Comparison of ENCODE assay signal across 8 cellular contexts in the genomic region with DNA sequence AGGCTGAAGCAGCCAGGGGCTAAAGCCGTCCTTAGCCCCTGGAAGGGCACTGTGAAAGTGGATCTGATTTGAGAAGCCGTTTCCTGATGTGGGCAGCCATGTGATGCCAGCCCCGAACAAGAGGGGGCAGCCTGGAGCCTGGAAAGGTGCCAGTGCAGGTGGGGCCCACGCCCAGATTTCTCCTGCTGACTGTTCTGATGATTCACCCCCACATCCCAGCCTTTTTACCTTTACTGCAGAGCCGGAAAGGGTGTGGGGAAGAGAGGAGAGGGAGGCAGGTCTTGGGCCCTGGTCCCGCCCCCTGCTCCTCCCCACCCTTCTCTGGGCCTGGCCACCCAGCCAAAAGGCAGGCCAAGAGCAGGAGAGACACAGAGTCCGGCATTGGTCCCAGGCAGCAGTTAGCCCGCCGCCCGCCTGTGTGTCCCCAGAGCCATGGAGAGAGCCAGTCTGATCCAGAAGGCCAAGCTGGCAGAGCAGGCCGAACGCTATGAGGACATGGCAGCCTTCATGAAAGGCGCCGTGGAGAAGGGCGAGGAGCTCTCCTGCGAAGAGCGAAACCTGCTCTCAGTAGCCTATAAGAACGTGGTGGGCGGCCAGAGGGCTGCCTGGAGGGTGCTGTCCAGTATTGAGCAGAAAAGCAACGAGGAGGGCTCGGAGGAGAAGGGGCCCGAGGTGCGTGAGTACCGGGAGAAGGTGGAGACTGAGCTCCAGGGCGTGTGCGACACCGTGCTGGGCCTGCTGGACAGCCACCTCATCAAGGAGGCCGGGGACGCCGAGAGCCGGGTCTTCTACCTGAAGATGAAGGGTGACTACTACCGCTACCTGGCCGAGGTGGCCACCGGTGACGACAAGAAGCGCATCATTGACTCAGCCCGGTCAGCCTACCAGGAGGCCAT. TPM values are rescaled to one million over a fixed set of nuclear protein-coding genes. Genes with fewer than 3 reads are reported as not detected.
DNase-seq lines count a peak whose midpoint lies in the region; ATAC-seq and TF ChIP-seq lines count a peak whose summit lies in the region.

A gene (plus strand): TSS at position 369 of the 896 bp plus-strand sequence. CDS start 64 bp downstream, at position 433.

- H3K27me3 ChIP-seq in mucosa of rectum (ENCODE audit: control insufficient read depth in 2 of 2, insufficient read depth in 2 of 2, low read length in 2 of 2) (no peaks in the 10 kb centered on the region), transverse colon (no peaks in the 10 kb centered on the region)

- H3K36me3 ChIP-seq in mucosa of rectum (ENCODE audit: control insufficient read depth in 2 of 2, insufficient read depth in 2 of 2, low read length in 2 of 2) (no peaks in the 10 kb centered on the region), transverse colon (no peaks in the 10 kb centered on the region)

- H3K9me3 Mint-ChIP-seq in T-helper 2 cell treated with Interferon-gamma antibody and Interleukin-4, amounts not matched to agents 5 μg/mL and 100 μg/mL, for 36 hours, result no peaks in the 10 kb centered on the region

- in situ Hi-C loops in transverse colon (cut with MboI; ENCODE audit: low pct_ligation_motif_present in 1 of 4, low pct_unique_long_range_greater_than_20kb in 1 of 4, low sequenced_read_pairs in 3 of 4), result loop anchor here in 1 of 4 donors (5.0 kb wide), 1 partner anchor 51 kb away; no protein-coding TSS in a partner anchor

- peak within 1 kb of the TSS; percentile 84 to 85 for H3K4me3 ChIP-seq in mucosa of rectum (ENCODE audit: low read length in 2 of 2)
- peak within 1 kb of the TSS; percentile 14 to 76 (median 54) for H3K4me3 ChIP-seq in transverse colon

- peak; percentile 97 for TF ChIP-seq POLR2A in transverse colon (IDR thresholded peaks at IDR 0.05)

- H3K27ac Mint-ChIP-seq in T-helper 2 cell treated with Interferon-gamma antibody and Interleukin-4, amounts not matched to agents 5 μg/mL and 100 μg/mL, for 36 hours, result peak within 1 kb of the TSS; percentile 68

- H3K4me3 Mint-ChIP-seq in T-helper 2 cell treated with Interferon-gamma antibody and Interleukin-4, amounts not matched to agents 5 μg/mL and 100 μg/mL, for 36 hours, result peak within 1 kb of the TSS; percentile 93

- H3K9me3 ChIP-seq in mucosa of rectum (ENCODE audit: control insufficient read depth in 2 of 2, low read length in 2 of 2) (no peaks in the 10 kb centered on the region), transverse colon (no peaks in the 10 kb centered on the region)

- TF ChIP-seq EP300 in transverse colon (IDR thresholded peaks at IDR 0.05; ENCODE audit: low read depth), result no peak

- peaks cover 20% of the 10 kb centered on the region for H3K4me1 Mint-ChIP-seq in T-helper 2 cell treated with Interferon-gamma antibody and Interleukin-4, amounts not matched to agents 5 μg/mL and 100 μg/mL, for 36 hours (ENCODE audit: low read depth)

- H3K27me3 Mint-ChIP-seq in T-helper 2 cell treated with Interferon-gamma antibody and Interleukin-4, amounts not matched to agents 5 μg/mL and 100 μg/mL, for 36 hours (ENCODE audit: low read depth), result no peaks in the 10 kb centered on the region

- H3K27ac ChIP-seq in mucosa of rectum (ENCODE audit: low read depth in 2 of 2, low read length in 2 of 2) (peak within 1 kb of the TSS; percentile 94 to 97), transverse colon (peak within 1 kb of the TSS; percentile 95 to 98 (median 97))

- no peak for ATAC-seq in GM19397 (IDR thresholded peaks at IDR 0.05; ENCODE audit: unreplicated experiment)

- intact Hi-C loops in transverse colon (cut with DNase I; ENCODE audit: low total_unique reads), result loop anchor here (10.0 kb wide), 1 partner anchor 138 kb away; no protein-coding TSS in a partner anchor

- 53% methylated on average over 33 of the region's 37 CpGs; no CpG with 5 or more reads in 1 of the 2 donors for WGBS in transverse colon (ENCODE audit: low coverage in 1 of 2), 2 donors

- H3K9ac ChIP-seq in mucosa of rectum (ENCODE audit: low read depth in 1 of 2, low read length in 2 of 2), result peak within 1 kb of the TSS; percentile 90 to 97

- no peaks in the 10 kb centered on the region for H3K36me3 Mint-ChIP-seq in T-helper 2 cell treated with Interferon-gamma antibody and Interleukin-4, amounts not matched to agents 5 μg/mL and 100 μg/mL, for 36 hours (ENCODE audit: low read depth)

- TF ChIP-seq CTCF in LNCAP (IDR thresholded peaks at IDR 0.05) (peak; percentile 30; the same call in 1 of the 2 replicates), transverse colon (IDR thresholded peaks at IDR 0.05) (peak in 4 of 5 experiments; percentile 60 to 84 (median 70))

- DNase-seq in DMS153 (lab: John Stamatoyannopoulos, UW) (peak; percentile 98), transverse colon (peak; percentile 91), midbrain (lab: John Stamatoyannopoulos, UW) (no peak)
- peak; percentile 32 for DNase-seq in T-helper 2 cell treated with Interferon-gamma antibody and Interleukin-4, amounts not matched to agents 5 μg/mL and 100 μg/mL, for 36 hours (ENCODE audit: low spot score)
- DNase-seq in central memory CD4-positive, alpha-beta T cell, result peak; percentile 45

- H3K4me1 ChIP-seq in mucosa of rectum (ENCODE audit: control insufficient read depth in 2 of 2, insufficient read depth in 2 of 2, low read length in 2 of 2) (peaks cover 11 to 21% of the 10 kb centered on the region in 2 donors), transverse colon (peaks cover 4 to 36% (median 17%) of the 10 kb centered on the region in 4 donors)

RNA-seq across cellular contexts. Expression of the gene that starts here (rescaled TPM):
- total RNA-seq in transverse colon, result 100 to 1,000 TPM in 3 of 4 donors, 10 to 100 TPM in 1; 50.2 to 197 (median 163) TPM
